ENCODE assay signal across 8 cellular contexts in the genomic region with DNA sequence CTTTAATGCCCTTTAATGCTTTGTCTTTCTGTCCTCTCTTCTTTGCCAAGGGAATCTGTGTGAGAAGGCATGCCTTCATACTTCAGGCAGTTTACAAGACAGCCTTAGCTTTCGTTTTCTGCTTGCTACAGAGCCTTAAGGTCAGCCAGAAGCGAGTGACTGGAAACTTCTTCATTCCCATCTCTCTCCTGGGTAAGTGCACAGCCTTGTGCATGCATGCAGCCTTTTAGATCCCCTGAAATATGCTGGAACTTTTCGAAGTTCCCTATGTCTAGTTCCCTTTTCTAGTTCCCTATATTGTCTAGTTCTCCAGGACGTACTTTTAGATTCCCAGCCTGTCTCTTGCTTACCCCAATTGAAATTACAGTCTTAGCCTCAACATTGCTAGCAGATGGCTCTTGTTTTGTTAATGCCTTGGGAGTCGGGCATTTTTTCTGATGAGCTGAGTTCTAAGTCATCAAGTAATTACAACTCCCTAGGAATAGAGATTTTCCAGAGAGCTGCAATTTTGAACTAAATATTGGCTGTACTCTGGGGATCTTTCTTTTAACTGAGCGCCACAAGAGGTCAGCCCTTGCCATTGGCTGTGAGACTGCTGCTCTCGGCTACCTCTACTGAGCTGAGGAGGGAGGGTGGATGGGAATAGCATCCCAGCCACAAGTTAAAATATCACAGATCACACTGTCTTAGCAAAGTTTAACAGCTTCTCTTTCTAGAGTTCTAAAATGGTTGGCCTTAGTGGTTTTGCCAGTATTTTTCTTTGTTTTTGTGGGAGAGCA. TPM values are rescaled to one million over a fixed set of nuclear protein-coding genes. Genes with fewer than 3 reads are reported as not detected.
DNase-seq lines count a peak whose midpoint lies in the region; ATAC-seq and TF ChIP-seq lines count a peak whose summit lies in the region.

No MANE protein-coding gene starts in this region.

- H3F3A ChIP-seq in SK-N-SH (replicated peaks; ENCODE audit: insufficient read depth): peaks cover 30% of the 10 kb centered on the region

- H3K9me2 ChIP-seq in SK-N-SH: no peaks in the 10 kb centered on the region

- H3K36me3 Mint-ChIP-seq in CD14-positive monocyte: no peaks in the 10 kb centered on the region

- H2AFZ ChIP-seq in SK-N-SH (ENCODE audit: low read depth): peak overlapping the region; percentile 58; the same call in 1 of the 2 replicates

- no peaks in the 10 kb centered on the region for H3K79me2 ChIP-seq in SK-N-SH (ENCODE audit: insufficient read depth)

- H3K4me1 Mint-ChIP-seq in CD14-positive monocyte: peaks cover 28% of the 10 kb centered on the region

- peak overlapping the region; percentile 11; the same call in 1 of the 2 replicates for H3K4me2 ChIP-seq in SK-N-SH

- H3K4me3 Mint-ChIP-seq in CD14-positive monocyte: peak overlapping the region; percentile 47 to 83

- no peaks in the 10 kb centered on the region for H4K20me1 ChIP-seq in SK-N-SH (ENCODE audit: insufficient read depth)

- no peaks in the 10 kb centered on the region for H3K27me3 Mint-ChIP-seq in CD14-positive monocyte (ENCODE audit: low read depth in 3 of 3)

- CTCF ChIA-PET in SK-N-SH (lab: Yijun Ruan, JAX): interaction anchor here (0.6 to 4.5 kb wide), 11 partner anchors 8 to 69 kb away, joined by 3 to 31 read pairs (median 3); partner anchors contain the start of gene PPM1D

- WGBS in SK-N-SH (ENCODE audit: low lambda C conversion rate): 68% methylated on average over 7 of the region's 7 CpGs

- no peak for DNase-seq in CD14-positive monocyte (ENCODE audit: low spot score)
- DNase-seq in SK-N-SH: peak; percentile 33
- DNase-seq in NCI-H345 treated with DMSO at 0.1 percent for 48 hours (lab: John Stamatoyannopoulos, UW; ENCODE audit: unreplicated experiment): no peak
- no peak for DNase-seq in LoVo (ENCODE audit: low spot score)

- TF ChIP-seq RAD21 in SK-N-SH (IDR thresholded peaks at IDR 0.05; ENCODE audit: low read length): peak; percentile 52

- H3K4me1 ChIP-seq in SK-N-SH (ENCODE audit: control insufficient read depth in 1 of 2, insufficient read depth in 2 of 2, low read depth in 1 of 2, low read length in 1 of 2) (peaks cover 2 to 6% of the 10 kb centered on the region in 2 experiments; a peak in 2 of 4 replicates), endocrine pancreas (ENCODE audit: control insufficient read depth, insufficient read depth, low read length) (no peaks in the 10 kb centered on the region), muscle layer of colon (ENCODE audit: insufficient read depth, low read length) (peaks cover 12% of the 10 kb centered on the region)

- TF ChIP-seq EP300 in SK-N-SH (IDR thresholded peaks at IDR 0.05; ENCODE audit: borderline replicate concordance in 1 of 2, low read depth in 1 of 2, low read length in 1 of 2): no peak

- peak; percentile 67 for ATAC-seq in GM21390 (IDR thresholded peaks at IDR 0.05; ENCODE audit: unreplicated experiment)
- no peak for ATAC-seq in HG03280 (IDR thresholded peaks at IDR 0.05; ENCODE audit: unreplicated experiment)

- H3K27ac Mint-ChIP-seq in CD14-positive monocyte: peak overlapping the region; percentile 41 to 75 (median 65)

- H3K27ac ChIP-seq in SK-N-SH (ENCODE audit: low read depth in 2 of 2, low read length in 1 of 2) (peak overlapping the region in 1 of 2 experiments; percentile 25; a peak in 1 of 4 replicates), muscle layer of colon (ENCODE audit: low read depth, low read length) (peak overlapping the region; percentile 83)

- H3K9me3 ChIP-seq in SK-N-SH (no peaks in the 10 kb centered on the region), endocrine pancreas (ENCODE audit: control insufficient read depth, low read length) (no peaks in the 10 kb centered on the region), muscle layer of colon (ENCODE audit: low read length) (no peaks in the 10 kb centered on the region)

- no peak for TF ChIP-seq CTCF in CD14-positive monocyte (IDR thresholded peaks at IDR 0.05)
- TF ChIP-seq CTCF in SK-N-SH (IDR thresholded peaks at IDR 0.05): peak; percentile 40

- H3K9ac ChIP-seq in SK-N-SH (no peak overlapping the region), endocrine pancreas (ENCODE audit: control insufficient read depth, insufficient read depth, low read length) (no peak overlapping the region), muscle layer of colon (ENCODE audit: low read length) (peak overlapping the region; percentile 47)

- H3K4me3 ChIP-seq in SK-N-SH (ENCODE audit: low read depth in 2 of 2, low read length in 1 of 2) (no peak overlapping the region; a peak in 1 of 4 replicates), endocrine pancreas (ENCODE audit: control insufficient read depth, insufficient read depth, low read length) (peak overlapping the region; percentile 48), muscle layer of colon (ENCODE audit: low read depth in 1 of 2, low read length in 2 of 2) (peak overlapping the region; percentile 33 to 80)

- H3K9me3 Mint-ChIP-seq in CD14-positive monocyte: peaks cover 0 to 2% (median 0%) of the 10 kb centered on the region in 7 donors

- H3K36me3 ChIP-seq in SK-N-SH (replicated peaks in 1 of 2; ENCODE audit: control insufficient read depth in 1 of 2, insufficient read depth in 2 of 2, low read length in 1 of 2) (no peaks in the 10 kb centered on the region), endocrine pancreas (ENCODE audit: control insufficient read depth, insufficient read depth, low read length) (no peaks in the 10 kb centered on the region), muscle layer of colon (ENCODE audit: insufficient read depth, low read length) (no peaks in the 10 kb centered on the region)

- POLR2A ChIA-PET in SK-N-SH (lab: Yijun Ruan, JAX): no interaction called here

- intact Hi-C loops in CD14-positive monocyte (cut with micrococcal nuclease): no loop called here

- H3K27me3 ChIP-seq in SK-N-SH (ENCODE audit: insufficient read depth): no peaks in the 10 kb centered on the region
- no peaks in the 10 kb centered on the region for H3K27me3 ChIP-seq in endocrine pancreas (ENCODE audit: control insufficient read depth, insufficient read depth, low read length)
- H3K27me3 ChIP-seq in muscle layer of colon (ENCODE audit: control insufficient read depth in 1 of 2, insufficient read depth in 2 of 2, low read length in 2 of 2): no peaks in the 10 kb centered on the region

TF ChIP-seq in SK-N-SH, 30 proteins besides CTCF, POLR2A, EP300 and RAD21:
- TF ChIP-seq USF2 (IDR thresholded peaks at IDR 0.05; ENCODE audit: borderline replicate concordance, low read depth, low read length) (no peak), SMC3 (IDR thresholded peaks at IDR 0.05; ENCODE audit: low read depth, low read length) (peak; percentile 37; the same call in 1 of the 2 replicates)

RNA-seq across cellular contexts. Expression of gene PPM1D, which starts 22.7 kb away (rescaled TPM):
- polyA plus RNA-seq in CD14-positive monocyte: 1 to 10 TPM; 7.2 to 7.3 TPM
- polyA plus RNA-seq in SK-N-SH (2012; rRNA removed): 8.4 and 8.8 TPM in 2 replicates
- 11.1 TPM in 2 replicates for polyA plus RNA-seq in SK-N-SH (2012; cell fraction: cytosol; rRNA removed)
- polyA plus RNA-seq in SK-N-SH (2012; cell fraction: nucleus; rRNA removed): 7.6 and 11.9 TPM in 2 replicates

RNA-seq across cellular contexts. Expression of gene APPBP2, which starts 51.3 kb away (rescaled TPM):
- polyA plus RNA-seq in CD14-positive monocyte: 10 to 100 TPM; 10.4 to 14.7 TPM
- 7.6 and 12.5 TPM in 2 replicates for polyA plus RNA-seq in SK-N-SH (2012; rRNA removed)
- polyA plus RNA-seq in SK-N-SH (2012; cell fraction: cytosol; rRNA removed): 12.2 and 13.3 TPM in 2 replicates
- polyA plus RNA-seq in SK-N-SH (2012; cell fraction: nucleus; rRNA removed): 7.8 and 16.3 TPM in 2 replicates

Comparison
In these comparisons a context has a peak if more than half of its experiments do, and no peak if none do; other contexts are left out.
1. H3K4me3 ChIP-seq: peak in endocrine pancreas (single experiment) and muscle layer of colon (2 of 2); none in SK-N-SH (0 of 2).